Comparison of ENCODE assay signal across 12 cellular contexts in genomic region chr16:56743840-56744239, GRCh38. TPM values are rescaled to one million over a fixed set of nuclear protein-coding genes. Genes with fewer than 3 reads are reported as not detected.
DNase-seq lines count a peak whose midpoint lies in the region; ATAC-seq and TF ChIP-seq lines count a peak whose summit lies in the region.
"Had no signal": no experiment of that assay in that cellular context is flagged by ENCODE, and none has a peak within 500 bp of the region (broad histone marks: within the 10 kb centered on the region; RNA-seq: fewer than 3 reads in every experiment).

No MANE protein-coding gene starts in this region.

- WGBS in heart left ventricle, 4 donors: 14 to 27% (median 16%) methylated on average over 4 of the region's 4 CpGs

- H3K4me3 ChIP-seq in heart left ventricle: no peak overlapping the region
- H3K4me3 ChIP-seq in HAP-1: no peak overlapping the region
- H3K4me3 ChIP-seq: sigmoid colon had no signal

- no peak for TF ChIP-seq POLR2A in heart left ventricle (IDR thresholded peaks at IDR 0.05)

- TF ChIP-seq CTCF in heart left ventricle (IDR thresholded peaks at IDR 0.05): peak in 2 of 12 donors; percentile 5 to 17

- H3K36me3 ChIP-seq in heart left ventricle (peaks cover 0 to 9% (median 0%) of the 10 kb centered on the region in 9 donors), HAP-1 (replicated peaks) (no peaks in the 10 kb centered on the region)
- H3K36me3 ChIP-seq: sigmoid colon had no signal

- H3K27me3 ChIP-seq in heart left ventricle (no peaks in the 10 kb centered on the region), HAP-1 (ENCODE audit: low read depth) (no peaks in the 10 kb centered on the region)
- H3K27me3 ChIP-seq: sigmoid colon had no signal

- in situ Hi-C loops in HAP-1 (cut with MboI; ENCODE audit: low sequenced_read_pairs): no loop called here

- POLR2A ChIA-PET in T-cell (lab: Charles Lee): no interaction called here

- H3K27me3 Mint-ChIP-seq in T-cell: no peaks in the 10 kb centered on the region

- H3K4me1 Mint-ChIP-seq in T-cell: peaks cover 23 to 40% (median 31%) of the 10 kb centered on the region in 3 donors

- ATAC-seq in heart left ventricle: peak; percentile 76 to 92 (median 88)
- ATAC-seq in sciatic nerve: peak; percentile 32
- no peak for ATAC-seq in GM19467 (IDR thresholded peaks at IDR 0.05; ENCODE audit: unreplicated experiment)
- ATAC-seq in T-cell (replicated peaks in 1 of 4): no peak
- ATAC-seq in GM21390 (IDR thresholded peaks at IDR 0.05; ENCODE audit: unreplicated experiment): no peak

- no peaks in the 10 kb centered on the region for H3K9me3 Mint-ChIP-seq in T-cell

- CTCF ChIA-PET in T-cell (lab: Charles Lee): no interaction called here

- peaks cover 16% of the 10 kb centered on the region for H3K36me3 Mint-ChIP-seq in T-cell

- DNase-seq in HCEC 1CT: peak; percentile 53
- DNase-seq in astrocyte of the hippocampus (ENCODE audit: low read depth, low spot score): peak; percentile 21
- DNase-seq in heart left ventricle: peak in 3 of 5 donors; percentile 36 to 73 (median 51)
- no peak for DNase-seq in sciatic nerve (ENCODE audit: low spot score)
- DNase-seq in T-cell: no peak
- no peak for DNase-seq in HAP-1 (ENCODE audit: low spot score in 2 of 2)
- DNase-seq: cortex of kidney, NCI-H524, sigmoid colon, T-helper 9 cell had no signal

- peak overlapping the region in 7 of 12 donors; percentile 9 to 62 (median 50) for H3K27ac ChIP-seq in heart left ventricle

- H3K27ac Mint-ChIP-seq in T-cell: no peak overlapping the region

- H3K4me3 Mint-ChIP-seq in T-cell: no peak overlapping the region

- intact Hi-C loops in heart left ventricle (cut with DNase I): no loop called here
- intact Hi-C loops in sciatic nerve (cut with DNase I): no loop called here

- H3K9me3 ChIP-seq in heart left ventricle (no peaks in the 10 kb centered on the region), HAP-1 (no peaks in the 10 kb centered on the region)
- H3K9me3 ChIP-seq: sigmoid colon had no signal

- H3K4me1 ChIP-seq in heart left ventricle: peaks cover 0 to 55% (median 37%) of the 10 kb centered on the region in 12 donors
- H3K4me1 ChIP-seq in HAP-1: peaks cover 19% of the 10 kb centered on the region

RNA-seq across cellular contexts. Expression of gene NUP93, which starts 13.9 kb away (rescaled TPM):
- total RNA-seq in heart left ventricle: 10 to 100 TPM; 21.8 to 49.0 (median 27.8) TPM
- 10 to 100 TPM; 23.7 to 28.5 TPM for polyA plus RNA-seq in heart left ventricle
- 74.0 TPM for total RNA-seq in sciatic nerve
- 10 to 100 TPM; 52.6 to 72.4 (median 60.5) TPM for total RNA-seq in T-cell

Comparison
In these comparisons a context has a peak if more than half of its experiments do, and no peak if none do; other contexts are left out.
1. DNase-seq: peak in HCEC 1CT (single experiment), astrocyte of the hippocampus (single experiment) and heart left ventricle (3 of 5); none in sciatic nerve (single experiment), T-cell (0 of 34) and HAP-1 (0 of 2).
2. ATAC-seq: peak in heart left ventricle (4 of 4) and sciatic nerve (single experiment); none in GM19467 (single experiment), T-cell (0 of 4) and GM21390 (single experiment).